Comparison of ENCODE assay signal across 1 cellular context in genomic region chr12:53191885-53192530, GRCh38.
TF ChIP-seq lines count a peak whose summit lies in the region.

No MANE protein-coding gene starts in this region.

TF ChIP-seq in GM12878, 131 proteins besides CTCF, POLR2A, EP300 and RAD21:
- no peak for TF ChIP-seq IRF3 (IDR thresholded peaks at IDR 0.05)
- TF ChIP-seq BRCA1 (IDR thresholded peaks at IDR 0.05; ENCODE audit: low read depth, low read length): no peak
- no peak for TF ChIP-seq RUNX3 (IDR thresholded peaks at IDR 0.05; ENCODE audit: low read length)
- 0 out of 2 replicates have a peak, but pooled peaks have one; percentile 26 for TF ChIP-seq ZBED1 (IDR thresholded peaks at IDR 0.05; ENCODE audit: borderline replicate concordance)
- TF ChIP-seq CEBPB (IDR thresholded peaks at IDR 0.05; ENCODE audit: borderline replicate concordance in 1 of 2, low read depth in 2 of 2, low read length in 2 of 2): no peak
- 0 out of 2 replicates have a peak, but pooled peaks have one; percentile 18 for TF ChIP-seq PML (IDR thresholded peaks at IDR 0.05; ENCODE audit: low read length)
- TF ChIP-seq EZH2 (IDR thresholded peaks at IDR 0.05; ENCODE audit: borderline replicate concordance, control insufficient read depth, low read depth, low read length): no peak
- TF ChIP-seq, protein P1, sequence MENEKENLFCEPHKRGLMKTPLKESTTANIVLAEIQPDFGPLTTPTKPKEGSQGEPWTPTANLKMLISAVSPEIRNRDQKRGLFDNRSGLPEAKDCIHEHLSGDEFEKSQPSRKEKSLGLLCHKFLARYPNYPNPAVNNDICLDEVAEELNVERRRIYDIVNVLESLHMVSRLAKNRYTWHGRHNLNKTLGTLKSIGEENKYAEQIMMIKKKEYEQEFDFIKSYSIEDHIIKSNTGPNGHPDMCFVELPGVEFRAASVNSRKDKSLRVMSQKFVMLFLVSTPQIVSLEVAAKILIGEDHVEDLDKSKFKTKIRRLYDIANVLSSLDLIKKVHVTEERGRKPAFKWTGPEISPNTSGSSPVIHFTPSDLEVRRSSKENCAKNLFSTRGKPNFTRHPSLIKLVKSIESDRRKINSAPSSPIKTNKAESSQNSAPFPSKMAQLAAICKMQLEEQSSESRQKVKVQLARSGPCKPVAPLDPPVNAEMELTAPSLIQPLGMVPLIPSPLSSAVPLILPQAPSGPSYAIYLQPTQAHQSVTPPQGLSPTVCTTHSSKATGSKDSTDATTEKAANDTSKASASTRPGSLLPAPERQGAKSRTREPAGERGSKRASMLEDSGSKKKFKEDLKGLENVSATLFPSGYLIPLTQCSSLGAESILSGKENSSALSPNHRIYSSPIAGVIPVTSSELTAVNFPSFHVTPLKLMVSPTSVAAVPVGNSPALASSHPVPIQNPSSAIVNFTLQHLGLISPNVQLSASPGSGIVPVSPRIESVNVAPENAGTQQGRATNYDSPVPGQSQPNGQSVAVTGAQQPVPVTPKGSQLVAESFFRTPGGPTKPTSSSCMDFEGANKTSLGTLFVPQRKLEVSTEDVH (IDR thresholded peaks at IDR 0.05; ENCODE audit: low read depth, partially characterized antibody): no peak
- TF ChIP-seq POLR2AphosphoS5 (IDR thresholded peaks at IDR 0.05; ENCODE audit: low read length): peak; percentile 0; the same call in 1 of the 2 replicates
- no peak for TF ChIP-seq WRNIP1 (IDR thresholded peaks at IDR 0.05; ENCODE audit: borderline replicate concordance, low read depth, low read length)
- TF ChIP-seq MEF2B (IDR thresholded peaks at IDR 0.05; ENCODE audit: partially characterized antibody, poor library complexity, severe bottlenecking): no peak
- TF ChIP-seq EGR1 (IDR thresholded peaks at IDR 0.05; ENCODE audit: borderline replicate concordance in 1 of 2, low read depth in 2 of 2, low read length in 2 of 2): no peak
- TF ChIP-seq SMAD5 (IDR thresholded peaks at IDR 0.05; ENCODE audit: low read depth): no peak
- no peak for TF ChIP-seq RELA (IDR thresholded peaks at IDR 0.05; ENCODE audit: borderline replicate concordance, partially characterized antibody)
- TF ChIP-seq SUPT20H (IDR thresholded peaks at IDR 0.05; ENCODE audit: borderline replicate concordance, control insufficient read depth, low read depth, low read length): no peak
